8 cellular contexts compared by ENCODE assay signal in the genomic region with DNA sequence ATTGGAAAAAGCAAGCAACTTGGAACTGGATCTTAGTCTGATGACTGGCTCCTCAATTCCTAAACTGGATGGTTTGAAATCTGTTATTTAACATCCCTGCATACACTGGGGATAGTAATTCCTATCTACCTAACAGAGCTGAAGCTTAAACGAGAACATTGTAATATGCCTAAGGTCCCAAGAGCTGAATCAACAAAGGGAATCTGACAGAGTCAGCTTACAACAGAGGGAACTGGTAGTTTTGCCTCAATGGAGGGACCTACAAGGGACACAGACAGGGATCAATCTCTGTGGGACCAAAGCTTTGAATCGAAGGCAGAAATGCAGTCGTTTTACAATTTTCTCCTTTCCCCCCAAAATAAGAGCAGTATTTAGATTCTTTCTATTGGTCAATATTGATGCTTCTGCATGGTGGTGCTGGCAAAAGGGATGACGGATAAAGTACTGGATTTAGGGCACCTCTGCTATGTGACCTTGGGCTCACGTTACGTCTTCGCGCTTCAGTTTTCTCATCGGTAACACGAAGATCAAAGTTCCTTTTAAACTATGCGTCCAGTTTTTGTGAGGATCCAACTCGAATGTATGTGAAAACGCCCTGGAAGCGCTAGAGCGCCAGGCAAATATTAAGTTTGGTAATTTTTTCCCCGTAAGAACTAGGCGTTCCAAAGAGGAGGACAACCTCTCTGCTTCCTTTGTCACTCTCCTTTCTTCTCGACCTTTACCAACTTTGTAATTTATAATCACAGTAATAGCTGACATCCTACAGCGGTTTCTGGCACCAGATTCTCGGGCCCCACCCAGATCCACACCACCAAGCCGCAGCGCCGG. TPM values are rescaled to one million over a fixed set of nuclear protein-coding genes. Genes with fewer than 3 reads are reported as not detected.
DNase-seq lines count a peak whose midpoint lies in the region; ATAC-seq and TF ChIP-seq lines count a peak whose summit lies in the region.

No MANE protein-coding gene starts in this region.

- H3K36me3 ChIP-seq in HEK293 (ENCODE audit: control insufficient read depth in 2 of 2, insufficient read depth in 1 of 2, low read length in 2 of 2) = peaks cover 0 to 9% of the 10 kb centered on the region in 2 experiments; a peak in 2 of 3 replicates

- H3K9me3 ChIP-seq in HEK293 (ENCODE audit: control insufficient read depth, insufficient read depth, low read depth, low read length) = no peaks in the 10 kb centered on the region

- ATAC-seq in esophagus mucosa = no peak
- no peak for ATAC-seq in HG02973 (IDR thresholded peaks at IDR 0.05; ENCODE audit: unreplicated experiment)

- no peak for DNase-seq in caudate nucleus (lab: John Stamatoyannopoulos, UW)
- DNase-seq in medulla oblongata (ENCODE audit: extremely low spot score) = peak; percentile 13
- DNase-seq in T1000 (lab: John Stamatoyannopoulos, UW) = no peak
- no peak for DNase-seq in SHP77 treated with DMSO at 0.1 percent for 48 hours (lab: John Stamatoyannopoulos, UW)

- peaks cover 7% of the 10 kb centered on the region for H3K4me1 ChIP-seq in HEK293 (ENCODE audit: control insufficient read depth, insufficient read depth, low read length)

- TF ChIP-seq CTCF in 22Rv1 (IDR thresholded peaks at IDR 0.05) = no peak
- TF ChIP-seq CTCF in HEK293 (tag by site-specific recombination; IDR thresholded peaks at IDR 0.05) = no peak

- POLR2A ChIA-PET in HEK293 (lab: Yijun Ruan, JAX) = interaction anchor here (1.1 to 1.4 kb wide), 3 partner anchors 18 to 83 kb away, joined by 3 to 6 read pairs (median 3); partner anchors contain the start of gene CUEDC2

- H3K4me3 ChIP-seq in HEK293 (ENCODE audit: low read depth, low read length) = peak overlapping the region; percentile 54

- peak overlapping the region; percentile 76 for H3K27ac ChIP-seq in 22Rv1
- H3K27ac ChIP-seq in HEK293 (ENCODE audit: extremely low read depth, low read depth, low read length) = peak overlapping the region; percentile 36; the same call in 1 of the 2 replicates
- H3K27ac ChIP-seq in caudate nucleus (ENCODE audit: low read depth, low read length) = peak overlapping the region; percentile 12

- CTCF ChIA-PET in HEK293 (lab: Yijun Ruan, JAX) = interaction anchor here (0.6 to 1.4 kb wide), 6 partner anchors 23 to 332 kb away, joined by 3 read pairs; no protein-coding TSS in a partner anchor

TF ChIP-seq in HEK293, 187 proteins besides CTCF, POLR2A, EP300 and RAD21:
- TF ChIP-seq ZNF660 (tag by site-specific recombination; IDR thresholded peaks at IDR 0.05) = 0 out of 2 replicates have a peak, but pooled peaks have one; percentile 14
- TF ChIP-seq, protein P1, sequence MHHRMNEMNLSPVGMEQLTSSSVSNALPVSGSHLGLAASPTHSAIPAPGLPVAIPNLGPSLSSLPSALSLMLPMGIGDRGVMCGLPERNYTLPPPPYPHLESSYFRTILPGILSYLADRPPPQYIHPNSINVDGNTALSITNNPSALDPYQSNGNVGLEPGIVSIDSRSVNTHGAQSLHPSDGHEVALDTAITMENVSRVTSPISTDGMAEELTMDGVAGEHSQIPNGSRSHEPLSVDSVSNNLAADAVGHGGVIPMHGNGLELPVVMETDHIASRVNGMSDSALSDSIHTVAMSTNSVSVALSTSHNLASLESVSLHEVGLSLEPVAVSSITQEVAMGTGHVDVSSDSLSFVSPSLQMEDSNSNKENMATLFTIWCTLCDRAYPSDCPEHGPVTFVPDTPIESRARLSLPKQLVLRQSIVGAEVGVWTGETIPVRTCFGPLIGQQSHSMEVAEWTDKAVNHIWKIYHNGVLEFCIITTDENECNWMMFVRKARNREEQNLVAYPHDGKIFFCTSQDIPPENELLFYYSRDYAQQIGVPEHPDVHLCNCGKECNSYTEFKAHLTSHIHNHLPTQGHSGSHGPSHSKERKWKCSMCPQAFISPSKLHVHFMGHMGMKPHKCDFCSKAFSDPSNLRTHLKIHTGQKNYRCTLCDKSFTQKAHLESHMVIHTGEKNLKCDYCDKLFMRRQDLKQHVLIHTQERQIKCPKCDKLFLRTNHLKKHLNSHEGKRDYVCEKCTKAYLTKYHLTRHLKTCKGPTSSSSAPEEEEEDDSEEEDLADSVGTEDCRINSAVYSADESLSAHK (tag by site-specific recombination; IDR thresholded peaks at IDR 0.05) = 0 out of 2 replicates have a peak, but pooled peaks have one; percentile 10
- TF ChIP-seq ZNF560 (tag by site-specific recombination; IDR thresholded peaks at IDR 0.05; ENCODE audit: borderline replicate concordance) = no peak
- peak; percentile 41; the same call in 1 of the 2 replicates for TF ChIP-seq KLF7 (tag by site-specific recombination; IDR thresholded peaks at IDR 0.05; ENCODE audit: borderline replicate concordance)
- TF ChIP-seq ZFP3 (tag by site-specific recombination; IDR thresholded peaks at IDR 0.05; ENCODE audit: low read depth) = no peak
- TF ChIP-seq ZNF366 (tag by site-specific recombination; conservative IDR thresholded peaks at IDR 0.05) = peak; percentile 42
- TF ChIP-seq ZNF600 (tag by site-specific recombination; IDR thresholded peaks at IDR 0.05) = peak; percentile 17; the same call in 1 of the 2 replicates
- TF ChIP-seq ZBTB8A (tag by site-specific recombination; IDR thresholded peaks at IDR 0.05) = no peak
- TF ChIP-seq ZEB2 (tag by site-specific recombination; IDR thresholded peaks at IDR 0.05) = 0 out of 2 replicates have a peak, but pooled peaks have one; percentile 13
- no peak for TF ChIP-seq ZNF239 (tag by site-specific recombination; IDR thresholded peaks at IDR 0.05)
- TF ChIP-seq ZBTB17 (tag by site-specific recombination; IDR thresholded peaks at IDR 0.05) = no peak
- TF ChIP-seq KLF10 (tag by site-specific recombination; IDR thresholded peaks at IDR 0.05) = peak; percentile 35; the same call in 1 of the 2 replicates
- TF ChIP-seq YY1 (tag by site-specific recombination; IDR thresholded peaks at IDR 0.05) = no peak

RNA-seq across cellular contexts. Expression of gene ACTR1A, which starts 1.1 kb away (rescaled TPM):
- total RNA-seq in esophagus mucosa = 67.3 TPM

RNA-seq across cellular contexts. Expression of gene SUFU, which starts 2.4 kb away (rescaled TPM):
- total RNA-seq in esophagus mucosa = 9.4 TPM

RNA-seq across cellular contexts. Expression of gene C10orf95, which starts 50.1 kb away (rescaled TPM):
- 1.6 TPM for total RNA-seq in esophagus mucosa

Comparison
In these comparisons a context has a peak if more than half of its experiments do, and no peak if none do; other contexts are left out.
1. H3K27ac ChIP-seq: peak in every context shown above with its lines; median percentile 76 in 22Rv1; 36 in HEK293; 12 in caudate nucleus.